18 cellular contexts compared by ENCODE assay signal in the genomic region with DNA sequence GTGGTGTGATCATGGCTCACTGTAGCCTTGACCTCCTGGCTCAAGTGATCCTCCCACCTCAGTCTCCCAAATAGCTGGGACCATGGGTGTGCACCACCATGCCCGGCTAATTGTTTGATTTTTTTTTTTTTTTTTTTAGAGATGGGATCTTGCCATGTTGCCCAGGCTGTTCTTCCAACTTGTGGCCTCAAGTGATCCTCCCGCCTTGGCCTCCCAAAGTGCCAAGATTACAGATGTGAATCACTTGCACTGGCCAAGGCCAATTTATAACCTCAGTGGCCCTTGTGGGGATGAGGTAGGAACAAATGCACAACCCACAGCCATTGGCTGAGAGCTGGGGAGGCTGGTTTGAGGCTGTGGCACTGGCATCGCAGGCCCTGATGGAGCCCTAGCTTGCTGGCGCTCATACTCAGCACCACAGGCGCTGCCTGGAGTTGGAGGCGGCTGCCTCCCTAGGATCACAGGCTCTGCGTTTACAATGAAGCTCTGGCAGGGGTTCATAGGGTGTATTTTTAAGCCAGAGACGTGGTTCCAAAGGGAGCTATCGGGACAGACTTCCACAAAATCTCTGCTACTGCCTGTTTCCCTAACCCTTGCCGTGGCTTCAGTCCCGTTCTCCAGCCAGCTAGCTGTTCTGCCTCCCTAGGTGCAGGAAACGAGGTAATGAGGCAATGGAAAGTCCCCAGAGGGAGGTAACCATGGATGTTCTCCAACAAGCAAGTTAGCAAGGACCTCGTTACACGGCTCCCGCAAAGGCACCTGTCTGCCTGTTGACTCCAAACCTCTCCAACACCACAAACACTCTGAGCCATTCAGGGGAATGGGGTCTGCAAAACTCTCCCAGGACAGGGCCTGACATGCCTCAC. TPM values are rescaled to one million over a fixed set of nuclear protein-coding genes. Genes with fewer than 3 reads are reported as not detected.
DNase-seq lines count a peak whose midpoint lies in the region; ATAC-seq and TF ChIP-seq lines count a peak whose summit lies in the region.
"Had no signal": no experiment of that assay in that cellular context is flagged by ENCODE, and none has a peak within 500 bp of the region (broad histone marks: within the 10 kb centered on the region; RNA-seq: fewer than 3 reads in every experiment).

No MANE protein-coding gene starts in this region.

- peak in 2 of 3 experiments; percentile 24 for DNase-seq in NCI-H1417 (lab: John Stamatoyannopoulos, UW)
- DNase-seq in NCI-H1417 treated with DMSO at 0.1 percent for 48 hours (lab: John Stamatoyannopoulos, UW) = no peak
- no peak for DNase-seq in CD8-positive, alpha-beta memory T cell
- DNase-seq in NCI-H345 (lab: John Stamatoyannopoulos, UW) = peak; percentile 25
- no peak for DNase-seq in immature natural killer cell
- DNase-seq in foreskin keratinocyte = no peak
- no peak for DNase-seq in left colon
- DNase-seq: activated naive CD4-positive, alpha-beta T cell treated with anti-CD3 and anti-CD28 coated beads, Interleukin-2, amount 50 U/mL, for 16 hours; caudate nucleus; foreskin melanocyte; mammary epithelial cell; NCI-H524; nephron progenitor cell; right lobe of liver; stimulated activated CD4-positive, alpha-beta T cell treated with anti-CD3 and anti-CD28 coated beads, Interleukin-2, amount 100 ng/mL, for 24 hours had no signal

- intact Hi-C loops in left colon (cut with DNase I, micrococcal nuclease) = loop anchor here in 1 of 2 donors (10.0 kb wide), 1 partner anchor 63 kb away; no protein-coding TSS in a partner anchor

- no peak for ATAC-seq in foreskin keratinocyte
- no peak for ATAC-seq in HG03565 (IDR thresholded peaks at IDR 0.05; ENCODE audit: unreplicated experiment)
- no peak for ATAC-seq in left colon
- ATAC-seq: right lobe of liver had no signal

- no peak for TF ChIP-seq CTCF in foreskin keratinocyte (conservative IDR thresholded peaks at IDR 0.05)

- no peaks in the 10 kb centered on the region for H3K27me3 ChIP-seq in CD8-positive, alpha-beta memory T cell (ENCODE audit: insufficient read depth, low read length, poor library complexity, severe bottlenecking)
- peaks cover 50% of the 10 kb centered on the region for H3K27me3 ChIP-seq in foreskin keratinocyte
- H3K27me3 ChIP-seq: right lobe of liver had no signal

- no peak overlapping the region for H3K27ac ChIP-seq in CD8-positive, alpha-beta memory T cell (ENCODE audit: low read depth, low read length)
- H3K27ac ChIP-seq in foreskin keratinocyte = no peak overlapping the region
- H3K27ac ChIP-seq: right lobe of liver, SK-N-MC, thoracic aorta had no signal

- no peaks in the 10 kb centered on the region for H3K36me3 Mint-ChIP-seq in CD8-positive, alpha-beta memory T cell
- no peaks in the 10 kb centered on the region for H3K36me3 Mint-ChIP-seq in immature natural killer cell

- H3K9me3 ChIP-seq in CD8-positive, alpha-beta memory T cell (ENCODE audit: low read length) = no peaks in the 10 kb centered on the region
- H3K9me3 ChIP-seq: right lobe of liver, thoracic aorta had no signal

- peak overlapping the region in 1 of 8 donors; percentile 78 for H3K27ac Mint-ChIP-seq in CD8-positive, alpha-beta memory T cell
- H3K27ac Mint-ChIP-seq in immature natural killer cell = no peak overlapping the region
- H3K27ac Mint-ChIP-seq: nephron progenitor cell had no signal

- no peaks in the 10 kb centered on the region for H3K36me3 ChIP-seq in CD8-positive, alpha-beta memory T cell (ENCODE audit: insufficient read depth, low read length)
- H3K36me3 ChIP-seq: right lobe of liver, thoracic aorta had no signal

- H3K4me1 ChIP-seq in CD8-positive, alpha-beta memory T cell (ENCODE audit: insufficient read depth, low read length) = peaks cover 11% of the 10 kb centered on the region
- no peaks in the 10 kb centered on the region for H3K4me1 ChIP-seq in foreskin keratinocyte

- CTCF ChIA-PET in CD8-positive, alpha-beta memory T cell (lab: Charles Lee) = interaction anchor here (0.7 to 1.2 kb wide), 2 partner anchors 143 to 164 kb away, joined by 4 to 6 read pairs; no protein-coding TSS in a partner anchor

- peak overlapping the region in 5 of 7 donors; percentile 6 to 64 (median 43) for H3K4me3 Mint-ChIP-seq in CD8-positive, alpha-beta memory T cell
- H3K4me3 Mint-ChIP-seq in immature natural killer cell = peak overlapping the region in 3 of 5 donors; percentile 3 to 24 (median 19)
- H3K4me3 Mint-ChIP-seq: nephron progenitor cell had no signal

- peaks cover 0 to 4% of the 10 kb centered on the region in 2 donors for H3K27me3 Mint-ChIP-seq in CD8-positive, alpha-beta memory T cell
- H3K27me3 Mint-ChIP-seq in immature natural killer cell (ENCODE audit: low read depth in 3 of 3) = peaks cover 3 to 10% (median 4%) of the 10 kb centered on the region in 3 donors

- no peak overlapping the region for H3K4me3 ChIP-seq in CD8-positive, alpha-beta memory T cell (ENCODE audit: low read length)
- H3K4me3 ChIP-seq: right lobe of liver, SK-N-MC, thoracic aorta had no signal

- POLR2A ChIA-PET in CD8-positive, alpha-beta memory T cell (lab: Charles Lee) = no interaction called here

- no peaks in the 10 kb centered on the region for H3K9me3 Mint-ChIP-seq in CD8-positive, alpha-beta memory T cell
- no peaks in the 10 kb centered on the region for H3K9me3 Mint-ChIP-seq in immature natural killer cell

- H3K4me1 Mint-ChIP-seq in CD8-positive, alpha-beta memory T cell = peaks cover 15 to 25% (median 17%) of the 10 kb centered on the region in 3 donors
- peaks cover 15 to 20% of the 10 kb centered on the region in 2 donors for H3K4me1 Mint-ChIP-seq in immature natural killer cell

RNA-seq across cellular contexts. Expression of gene ABCA3, which starts 2.9 kb away (rescaled TPM):
- 1 to 10 TPM; 7.0 to 7.9 TPM for total RNA-seq in CD8-positive, alpha-beta memory T cell
- 4.1 TPM for polyA plus RNA-seq in CD8-positive, alpha-beta memory T cell
- 1 to 10 TPM; 2.4 to 7.6 (median 4.8) TPM for polyA plus RNA-seq in immature natural killer cell
- total RNA-seq in foreskin keratinocyte = 0.04 and 0.24 TPM in 2 replicates
- polyA plus RNA-seq in foreskin keratinocyte = 0.08 and 0.16 TPM in 2 replicates
- total RNA-seq in left colon = 1 to 10 TPM; 3.8 to 3.9 TPM

Comparison
In these comparisons a context has a peak if more than half of its experiments do, and no peak if none do; other contexts are left out.
1. DNase-seq: peak in NCI-H1417 (2 of 3) and NCI-H345 (single experiment); none in NCI-H1417 treated with DMSO at 0.1 percent for 48 hours (single experiment), CD8-positive, alpha-beta memory T cell (0 of 5), immature natural killer cell (0 of 3), foreskin keratinocyte (0 of 2) and left colon (0 of 2).